8 cellular contexts compared by ENCODE assay signal in genomic region chr11:47152953-47153950, GRCh38. TPM values are rescaled to one million over a fixed set of nuclear protein-coding genes. Genes with fewer than 3 reads are reported as not detected.
DNase-seq lines count a peak whose midpoint lies in the region; ATAC-seq and TF ChIP-seq lines count a peak whose summit lies in the region.

No MANE protein-coding gene starts in this region.

- H3K27me3 ChIP-seq in effector memory CD4-positive, alpha-beta T cell (replicated peaks; ENCODE audit: control insufficient read depth, insufficient read depth, low read length, poor library complexity, severe bottlenecking), result no peaks in the 10 kb centered on the region

- H3K9me3 ChIP-seq in effector memory CD4-positive, alpha-beta T cell (ENCODE audit: control insufficient read depth, low read length), result no peaks in the 10 kb centered on the region

- no peaks in the 10 kb centered on the region for H3K36me3 ChIP-seq in effector memory CD4-positive, alpha-beta T cell (ENCODE audit: control insufficient read depth, insufficient read depth, low read length)

- ATAC-seq in left colon, result peak; percentile 84

- peaks cover 14% of the 10 kb centered on the region for H3K4me1 ChIP-seq in effector memory CD4-positive, alpha-beta T cell (ENCODE audit: control insufficient read depth, insufficient read depth, low read length, poor library complexity, severe bottlenecking)

- DNase-seq in CD1c-positive myeloid dendritic cell (ENCODE audit: extremely low spot score) (peak; percentile 73), GOT3 (lab: John Stamatoyannopoulos, UW) (peak; percentile 62), NCI-H2171 treated with DMSO at 0.1 percent for 48 hours (lab: John Stamatoyannopoulos, UW) (peak; percentile 77), cerebellar nuclear complex (lab: John Stamatoyannopoulos, UW) (peak; percentile 41 to 77), left colon (peak; percentile 66 to 85)
- peak; percentile 58 for DNase-seq in stimulated activated CD4-positive, alpha-beta T cell treated with anti-CD3 and anti-CD28 coated beads, Interleukin-4, amount 100 ng/mL, for 1 hour
- no peak for DNase-seq in effector memory CD4-positive, alpha-beta T cell

- no peak overlapping the region for H3K27ac ChIP-seq in effector memory CD4-positive, alpha-beta T cell (ENCODE audit: insufficient read depth, low read length, poor library complexity, severe bottlenecking)

- intact Hi-C loops in left colon (cut with DNase I, micrococcal nuclease), result loop anchor here in 1 of 2 donors (5.0 kb wide), 1 partner anchor 261 kb away; no protein-coding TSS in a partner anchor

- peak; percentile 99 for TF ChIP-seq CTCF in WI38 (IDR thresholded peaks at IDR 0.05; ENCODE audit: low read depth, low read length)

- H3K4me3 ChIP-seq in WI38 (ENCODE audit: low read depth, low read length), result no peak overlapping the region
- H3K4me3 ChIP-seq in effector memory CD4-positive, alpha-beta T cell (ENCODE audit: insufficient read depth, low read depth, low read length, poor library complexity, severe bottlenecking), result no peak overlapping the region

RNA-seq across cellular contexts. Expression of gene ARFGAP2, which starts 23.4 kb away (rescaled TPM):
- 10 to 100 TPM; 81.5 to 85.4 TPM for total RNA-seq in left colon

RNA-seq across cellular contexts. Expression of gene PACSIN3, which starts 33.0 kb away (rescaled TPM):
- 1 to 10 TPM; 2.2 to 7.1 TPM for total RNA-seq in left colon

Comparison
In these comparisons a context has a peak if more than half of its experiments do, and no peak if none do; other contexts are left out.
1. DNase-seq: peak in CD1c-positive myeloid dendritic cell (single experiment), GOT3 (single experiment), NCI-H2171 treated with DMSO at 0.1 percent for 48 hours (single experiment), cerebellar nuclear complex (2 of 2), left colon (2 of 2) and stimulated activated CD4-positive, alpha-beta T cell treated with anti-CD3 and anti-CD28 coated beads, Interleukin-4, amount 100 ng/mL, for 1 hour (single experiment); none in effector memory CD4-positive, alpha-beta T cell (0 of 3).